Comparison of ENCODE assay signal across 8 cellular contexts in genomic region chr3:27758083-27758482, GRCh38. TPM values are rescaled to one million over a fixed set of nuclear protein-coding genes. Genes with fewer than 3 reads are reported as not detected.
DNase-seq lines count a peak whose midpoint lies in the region; ATAC-seq and TF ChIP-seq lines count a peak whose summit lies in the region.

No MANE protein-coding gene starts in this region.

- no peaks in the 10 kb centered on the region for H3K9me3 Mint-ChIP-seq in HFFc6
- peaks cover 3% of the 10 kb centered on the region for H3K9me3 Mint-ChIP-seq in activated naive CD8-positive, alpha-beta T cell treated with anti-CD3 and anti-CD28 coated beads, Interleukin-2, amount 50 U/mL, for 24 hours

- H3K36me3 ChIP-seq in kidney epithelial cell (ENCODE audit: control insufficient read depth, insufficient read depth, low read length): no peaks in the 10 kb centered on the region

- peak; percentile 94 for ATAC-seq in activated naive CD8-positive, alpha-beta T cell treated with anti-CD3 and anti-CD28 coated beads, Interleukin-2, amount 50 U/mL, for 24 hours
- no peak for ATAC-seq in HG03432 (IDR thresholded peaks at IDR 0.05; ENCODE audit: unreplicated experiment)

- no peak overlapping the region for H3K4me3 ChIP-seq in kidney epithelial cell (ENCODE audit: low read depth, low read length)

- no peaks in the 10 kb centered on the region for H3K36me3 Mint-ChIP-seq in HFFc6 (ENCODE audit: low read depth)
- H3K36me3 Mint-ChIP-seq in activated naive CD8-positive, alpha-beta T cell treated with anti-CD3 and anti-CD28 coated beads, Interleukin-2, amount 50 U/mL, for 24 hours (ENCODE audit: low read depth): peaks cover 2% of the 10 kb centered on the region

- no peak overlapping the region for H3K4me3 Mint-ChIP-seq in HFFc6
- H3K4me3 Mint-ChIP-seq in activated naive CD8-positive, alpha-beta T cell treated with anti-CD3 and anti-CD28 coated beads, Interleukin-2, amount 50 U/mL, for 24 hours: no peak overlapping the region

- H3K4me1 Mint-ChIP-seq in HFFc6 (ENCODE audit: low read depth): peaks cover 8% of the 10 kb centered on the region
- peaks cover 14% of the 10 kb centered on the region for H3K4me1 Mint-ChIP-seq in activated naive CD8-positive, alpha-beta T cell treated with anti-CD3 and anti-CD28 coated beads, Interleukin-2, amount 50 U/mL, for 24 hours

- peaks cover 12% of the 10 kb centered on the region for H3K27me3 Mint-ChIP-seq in HFFc6 (ENCODE audit: insufficient read depth)
- H3K27me3 Mint-ChIP-seq in activated naive CD8-positive, alpha-beta T cell treated with anti-CD3 and anti-CD28 coated beads, Interleukin-2, amount 50 U/mL, for 24 hours: no peaks in the 10 kb centered on the region

- H3K27me3 ChIP-seq in kidney epithelial cell (ENCODE audit: control insufficient read depth, insufficient read depth, low read length): no peaks in the 10 kb centered on the region

- peak; percentile 67 for DNase-seq in AG08396 (ENCODE audit: low spot score)
- DNase-seq in HFFc6: peak; percentile 82
- DNase-seq in activated naive CD8-positive, alpha-beta T cell treated with anti-CD3 and anti-CD28 coated beads, Interleukin-2, amount 50 U/mL, for 24 hours: peak; percentile 32
- peak; percentile 25 for DNase-seq in kidney epithelial cell (ENCODE audit: low read depth)
- no peak for DNase-seq in NCI-H2171 treated with DMSO at 0.1 percent for 48 hours (lab: John Stamatoyannopoulos, UW)
- no peak for DNase-seq in COR-L47 (lab: John Stamatoyannopoulos, UW)
- no peak for DNase-seq in amygdala (lab: John Stamatoyannopoulos, UW)

- H3K27ac Mint-ChIP-seq in HFFc6: no peak overlapping the region
- H3K27ac Mint-ChIP-seq in activated naive CD8-positive, alpha-beta T cell treated with anti-CD3 and anti-CD28 coated beads, Interleukin-2, amount 50 U/mL, for 24 hours: peak overlapping the region; percentile 21

- TF ChIP-seq CTCF in HFFc6 (IDR thresholded peaks at IDR 0.05) (no peak), kidney epithelial cell (IDR thresholded peaks at IDR 0.05; ENCODE audit: insufficient read depth, low read length, poor library complexity, severe bottlenecking) (no peak)

RNA-seq across cellular contexts. Expression of gene EOMES, which starts 36.0 kb away (rescaled TPM):
- not detected for total RNA-seq in HFFc6 (2021; fragmentation: NEBNext Ultra II Directional; extraction: Animal tissue kit (Norgen Biotek cat#: 25700))
- 0.04 TPM in 1 of 2 replicates, not detected in the other for total RNA-seq in kidney epithelial cell

Comparison
In these comparisons a context has a peak if more than half of its experiments do, and no peak if none do; other contexts are left out.
1. DNase-seq: peak in AG08396 (single experiment), HFFc6 (single experiment), activated naive CD8-positive, alpha-beta T cell treated with anti-CD3 and anti-CD28 coated beads, Interleukin-2, amount 50 U/mL, for 24 hours (single experiment) and kidney epithelial cell (single experiment); none in NCI-H2171 treated with DMSO at 0.1 percent for 48 hours (single experiment), COR-L47 (single experiment) and amygdala (0 of 56).